ENCODE assay signal across 1 cellular context in the genomic region with DNA sequence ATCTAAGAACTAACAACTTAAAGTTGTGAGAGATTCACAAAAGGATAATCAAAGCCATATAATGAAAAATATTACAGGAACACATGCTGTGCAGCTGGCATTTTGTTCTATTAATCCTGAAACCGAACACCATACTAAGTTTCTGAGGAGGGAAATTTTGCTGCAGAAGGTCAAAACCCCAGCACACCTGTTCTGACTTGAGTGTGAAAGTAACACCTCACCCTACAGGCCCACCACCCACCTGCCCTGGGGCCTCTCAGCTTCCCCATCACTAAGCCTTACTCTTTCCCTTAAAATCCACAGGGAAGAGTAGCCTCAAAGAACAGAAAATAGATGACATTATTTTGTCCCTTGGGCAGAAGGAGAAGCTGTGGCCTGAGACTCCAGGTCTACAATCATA.
TF ChIP-seq lines count a peak whose summit lies in the region.

No MANE protein-coding gene starts in this region.

TF ChIP-seq in GM12878, 131 proteins besides CTCF, POLR2A, EP300 and RAD21 (continued from another document):
- TF ChIP-seq, protein P1, sequence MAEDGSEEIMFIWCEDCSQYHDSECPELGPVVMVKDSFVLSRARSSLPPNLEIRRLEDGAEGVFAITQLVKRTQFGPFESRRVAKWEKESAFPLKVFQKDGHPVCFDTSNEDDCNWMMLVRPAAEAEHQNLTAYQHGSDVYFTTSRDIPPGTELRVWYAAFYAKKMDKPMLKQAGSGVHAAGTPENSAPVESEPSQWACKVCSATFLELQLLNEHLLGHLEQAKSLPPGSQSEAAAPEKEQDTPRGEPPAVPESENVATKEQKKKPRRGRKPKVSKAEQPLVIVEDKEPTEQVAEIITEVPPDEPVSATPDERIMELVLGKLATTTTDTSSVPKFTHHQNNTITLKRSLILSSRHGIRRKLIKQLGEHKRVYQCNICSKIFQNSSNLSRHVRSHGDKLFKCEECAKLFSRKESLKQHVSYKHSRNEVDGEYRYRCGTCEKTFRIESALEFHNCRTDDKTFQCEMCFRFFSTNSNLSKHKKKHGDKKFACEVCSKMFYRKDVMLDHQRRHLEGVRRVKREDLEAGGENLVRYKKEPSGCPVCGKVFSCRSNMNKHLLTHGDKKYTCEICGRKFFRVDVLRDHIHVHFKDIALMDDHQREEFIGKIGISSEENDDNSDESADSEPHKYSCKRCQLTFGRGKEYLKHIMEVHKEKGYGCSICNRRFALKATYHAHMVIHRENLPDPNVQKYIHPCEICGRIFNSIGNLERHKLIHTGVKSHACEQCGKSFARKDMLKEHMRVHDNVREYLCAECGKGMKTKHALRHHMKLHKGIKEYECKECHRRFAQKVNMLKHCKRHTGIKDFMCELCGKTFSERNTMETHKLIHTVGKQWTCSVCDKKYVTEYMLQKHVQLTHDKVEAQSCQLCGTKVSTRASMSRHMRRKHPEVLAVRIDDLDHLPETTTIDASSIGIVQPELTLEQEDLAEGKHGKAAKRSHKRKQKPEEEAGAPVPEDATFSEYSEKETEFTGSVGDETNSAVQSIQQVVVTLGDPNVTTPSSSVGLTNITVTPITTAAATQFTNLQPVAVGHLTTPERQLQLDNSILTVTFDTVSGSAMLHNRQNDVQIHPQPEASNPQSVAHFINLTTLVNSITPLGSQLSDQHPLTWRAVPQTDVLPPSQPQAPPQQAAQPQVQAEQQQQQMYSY (CRISPR knock-in tag; IDR thresholded peaks at IDR 0.05): no peak
- no peak for TF ChIP-seq RBBP5 (conservative IDR thresholded peaks at IDR 0.05)
- TF ChIP-seq, protein P2, sequence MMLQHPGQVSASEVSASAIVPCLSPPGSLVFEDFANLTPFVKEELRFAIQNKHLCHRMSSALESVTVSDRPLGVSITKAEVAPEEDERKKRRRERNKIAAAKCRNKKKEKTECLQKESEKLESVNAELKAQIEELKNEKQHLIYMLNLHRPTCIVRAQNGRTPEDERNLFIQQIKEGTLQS (IDR thresholded peaks at IDR 0.05; ENCODE audit: borderline replicate concordance, extremely low read depth, low read depth, low read length): no peak
- TF ChIP-seq ZBED1 (IDR thresholded peaks at IDR 0.05; ENCODE audit: borderline replicate concordance): 0 out of 2 replicates have a peak, but pooled peaks have one; percentile 33
- TF ChIP-seq BHLHE40 (IDR thresholded peaks at IDR 0.05; ENCODE audit: borderline replicate concordance in 1 of 2, low read depth in 2 of 2, low read length in 1 of 2): peak; percentile 41 to 55; a peak in 2 of 4 replicates
- no peak for TF ChIP-seq SREBF1 (IDR thresholded peaks at IDR 0.05; ENCODE audit: low read length)
- peak; percentile 72 for TF ChIP-seq JUNB (IDR thresholded peaks at IDR 0.05)
- TF ChIP-seq RUNX3 (IDR thresholded peaks at IDR 0.05; ENCODE audit: low read length): peak; percentile 82
- TF ChIP-seq, protein P3, sequence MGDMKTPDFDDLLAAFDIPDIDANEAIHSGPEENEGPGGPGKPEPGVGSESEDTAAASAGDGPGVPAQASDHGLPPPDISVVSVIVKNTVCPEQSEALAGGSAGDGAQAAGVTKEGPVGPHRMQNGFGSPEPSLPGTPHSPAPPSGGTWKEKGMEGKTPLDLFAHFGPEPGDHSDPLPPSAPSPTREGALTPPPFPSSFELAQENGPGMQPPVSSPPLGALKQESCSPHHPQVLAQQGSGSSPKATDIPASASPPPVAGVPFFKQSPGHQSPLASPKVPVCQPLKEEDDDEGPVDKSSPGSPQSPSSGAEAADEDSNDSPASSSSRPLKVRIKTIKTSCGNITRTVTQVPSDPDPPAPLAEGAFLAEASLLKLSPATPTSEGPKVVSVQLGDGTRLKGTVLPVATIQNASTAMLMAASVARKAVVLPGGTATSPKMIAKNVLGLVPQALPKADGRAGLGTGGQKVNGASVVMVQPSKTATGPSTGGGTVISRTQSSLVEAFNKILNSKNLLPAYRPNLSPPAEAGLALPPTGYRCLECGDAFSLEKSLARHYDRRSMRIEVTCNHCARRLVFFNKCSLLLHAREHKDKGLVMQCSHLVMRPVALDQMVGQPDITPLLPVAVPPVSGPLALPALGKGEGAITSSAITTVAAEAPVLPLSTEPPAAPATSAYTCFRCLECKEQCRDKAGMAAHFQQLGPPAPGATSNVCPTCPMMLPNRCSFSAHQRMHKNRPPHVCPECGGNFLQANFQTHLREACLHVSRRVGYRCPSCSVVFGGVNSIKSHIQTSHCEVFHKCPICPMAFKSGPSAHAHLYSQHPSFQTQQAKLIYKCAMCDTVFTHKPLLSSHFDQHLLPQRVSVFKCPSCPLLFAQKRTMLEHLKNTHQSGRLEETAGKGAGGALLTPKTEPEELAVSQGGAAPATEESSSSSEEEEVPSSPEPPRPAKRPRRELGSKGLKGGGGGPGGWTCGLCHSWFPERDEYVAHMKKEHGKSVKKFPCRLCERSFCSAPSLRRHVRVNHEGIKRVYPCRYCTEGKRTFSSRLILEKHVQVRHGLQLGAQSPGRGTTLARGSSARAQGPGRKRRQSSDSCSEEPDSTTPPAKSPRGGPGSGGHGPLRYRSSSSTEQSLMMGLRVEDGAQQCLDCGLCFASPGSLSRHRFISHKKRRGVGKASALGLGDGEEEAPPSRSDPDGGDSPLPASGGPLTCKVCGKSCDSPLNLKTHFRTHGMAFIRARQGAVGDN (IDR thresholded peaks at IDR 0.05): peak; percentile 51; the same call in 1 of the 2 replicates
- TF ChIP-seq BMI1 (IDR thresholded peaks at IDR 0.05; ENCODE audit: borderline replicate concordance): no peak
